Comparison of ENCODE assay signal across 26 cellular contexts in the genomic region with DNA sequence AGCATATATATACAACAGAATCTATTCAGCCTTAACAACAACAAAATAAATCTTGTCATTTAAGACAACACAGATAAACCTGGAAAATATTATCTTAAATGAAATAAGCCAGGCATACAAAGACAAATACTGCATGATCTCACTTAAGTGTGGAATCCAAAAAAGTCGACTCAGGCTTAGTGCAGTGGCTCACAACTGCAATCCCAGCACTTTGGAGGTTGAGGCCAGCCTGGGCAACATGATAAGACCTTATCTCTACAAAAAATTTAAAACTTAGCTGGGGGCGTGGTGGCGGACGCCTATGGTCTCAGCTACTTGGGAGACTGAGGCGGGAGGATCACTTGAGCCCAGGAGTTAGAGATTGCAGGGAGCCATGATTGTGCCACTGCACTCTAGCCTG.
"Had no signal": no experiment of that assay in that cellular context is flagged by ENCODE, and none has a peak within 500 bp of the region (broad histone marks: within the 10 kb centered on the region; RNA-seq: fewer than 3 reads in every experiment).

No MANE protein-coding gene starts in this region.

- H3K4me1 ChIP-seq: colonic mucosa, neural progenitor cell, parathyroid adenoma, right lobe of liver, testis, upper lobe of left lung had no signal

- H3K4me1 Mint-ChIP-seq: memory B cell, neural progenitor cell had no signal

- H2AFZ ChIP-seq: neural progenitor cell, parathyroid adenoma had no signal

- H3K4me3 ChIP-seq: colonic mucosa, lung, neural progenitor cell, right lobe of liver, testis, tibial artery, upper lobe of left lung had no signal

- DNase-seq: colonic mucosa; effector CD8-positive, alpha-beta T cell; endodermal cell; kidney; midbrain; naive thymus-derived CD4-positive, alpha-beta T cell; right lobe of liver; small intestine; stimulated activated CD4-positive, alpha-beta T cell treated with anti-CD3 and anti-CD28 coated beads, Interleukin-15, amount 100 ng/mL, for 24 hours; stimulated activated CD4-positive, alpha-beta T cell treated with anti-CD3 and anti-CD28 coated beads, Interleukin-2, amount 100 ng/mL, for 48 hours; stimulated activated naive CD4-positive, alpha-beta T cell; substantia nigra; testis; tibial artery; upper lobe of left lung had no signal

- ATAC-seq: left lobe of liver; naive thymus-derived CD4-positive, alpha-beta T cell; right lobe of liver had no signal

- H3K79me2 ChIP-seq: parathyroid adenoma had no signal

- H3K9me3 Mint-ChIP-seq: dendritic cell treated with granulocyte-macrophage colony-stimulating factor and Interleukin-4, amounts not matched to agents 40 ng/mL and 50 ng/mL, for 4 days; endodermal cell; memory B cell; nephron; neural progenitor cell had no signal

- H3K4me3 Mint-ChIP-seq: dendritic cell treated with granulocyte-macrophage colony-stimulating factor and Interleukin-4, amounts not matched to agents 40 ng/mL and 50 ng/mL, for 4 days; endodermal cell; memory B cell; naive thymus-derived CD4-positive, alpha-beta T cell; nephron; neural progenitor cell had no signal

- H3K9me3 ChIP-seq: colonic mucosa, right lobe of liver, testis, tibial artery, upper lobe of left lung had no signal

- H3K27me3 Mint-ChIP-seq: dendritic cell treated with granulocyte-macrophage colony-stimulating factor and Interleukin-4, amounts not matched to agents 40 ng/mL and 50 ng/mL, for 4 days; memory B cell; naive thymus-derived CD4-positive, alpha-beta T cell; progenitor cell of endocrine pancreas had no signal

- H3K9ac ChIP-seq: neural progenitor cell, parathyroid adenoma had no signal

- H3K27ac ChIP-seq: colonic mucosa, neural progenitor cell, parathyroid adenoma, right lobe of liver, testis, tibial artery, upper lobe of left lung had no signal

- H3K27ac Mint-ChIP-seq: dendritic cell treated with granulocyte-macrophage colony-stimulating factor and Interleukin-4, amounts not matched to agents 40 ng/mL and 50 ng/mL, for 4 days; endodermal cell; neural progenitor cell; progenitor cell of endocrine pancreas had no signal

- H3K27me3 ChIP-seq: colonic mucosa, neural progenitor cell, right lobe of liver, testis, tibial artery, upper lobe of left lung had no signal

- FAIRE-seq: endothelial cell of umbilical vein, frontal cortex, kidney, small intestine, urothelium cell line had no signal

- H3K4me2 ChIP-seq: neural progenitor cell had no signal
